In the genomic region with DNA sequence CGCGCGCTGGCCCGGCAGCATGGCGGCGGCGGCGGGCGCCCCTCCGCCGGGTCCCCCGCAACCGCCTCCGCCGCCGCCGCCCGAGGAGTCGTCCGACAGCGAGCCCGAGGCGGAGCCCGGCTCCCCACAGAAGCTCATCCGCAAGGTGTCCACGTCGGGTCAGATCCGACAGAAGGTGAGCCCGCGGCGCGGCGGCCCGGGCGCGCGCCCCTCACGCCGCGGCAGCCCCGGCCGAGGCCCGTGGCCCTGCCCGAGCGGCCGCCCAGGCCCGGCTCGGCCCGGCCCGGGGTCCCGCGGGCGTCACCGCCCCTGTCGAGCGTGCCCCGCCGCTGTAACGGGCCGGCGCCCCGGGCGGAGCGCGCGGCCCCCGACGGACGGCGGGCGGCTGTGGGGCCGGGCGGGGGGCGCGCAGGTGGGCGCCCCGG, we compare ENCODE assay signal across 8 cellular contexts.
DNase-seq lines count a peak whose midpoint lies in the region; ATAC-seq and TF ChIP-seq lines count a peak whose summit lies in the region.

No MANE protein-coding gene starts in this region.

- ATAC-seq in activated CD4-positive, CD25-positive, alpha-beta regulatory T cell treated with anti-CD3 and anti-CD28 coated beads, Interleukin-2, amount 50 U/mL, for 24 hours = peak; percentile 30
- peak; percentile 27 for ATAC-seq in HG03095 (IDR thresholded peaks at IDR 0.05; ENCODE audit: unreplicated experiment)

- H2AFZ ChIP-seq in neuron (ENCODE audit: low read depth, low read length) = no peak overlapping the region

- TF ChIP-seq CTCF in brain microvascular endothelial cell (IDR thresholded peaks at IDR 0.05; ENCODE audit: low read depth, low read length, missing control alignments) = no peak

- H3K27ac ChIP-seq in brain microvascular endothelial cell = no peak overlapping the region

- no peak for DNase-seq in activated CD4-positive, CD25-positive, alpha-beta regulatory T cell (lab: John Stamatoyannopoulos, UW)
- no peak for DNase-seq in brain microvascular endothelial cell
- no peak for DNase-seq in ecto neural progenitor cell (ENCODE audit: low spot score)
- DNase-seq in NCI-H2227 treated with DMSO at 0.1 percent for 48 hours (lab: John Stamatoyannopoulos, UW) = no peak
- DNase-seq in cerebellar cortex (ENCODE audit: low spot score) = no peak

- H3K4me3 ChIP-seq in brain microvascular endothelial cell (ENCODE audit: low read depth, low read length) = peak overlapping the region; percentile 67
- H3K4me3 ChIP-seq in neuron (ENCODE audit: low read length) = peak overlapping the region; percentile 74

- H3K27me3 ChIP-seq in brain microvascular endothelial cell (replicated peaks) (no peaks in the 10 kb centered on the region), neuron (ENCODE audit: insufficient read depth, low read length) (no peaks in the 10 kb centered on the region)

- peaks cover 12% of the 10 kb centered on the region for H3K4me1 ChIP-seq in neuron (ENCODE audit: insufficient read depth, low read length)

- H3K9me3 ChIP-seq in neuron (ENCODE audit: low read length) = no peaks in the 10 kb centered on the region

- in situ Hi-C loops in brain microvascular endothelial cell (cut with HindIII; ENCODE audit: low pct_ligation_motif_present, low sequenced_read_pairs) = no loop called here

- no peaks in the 10 kb centered on the region for H3K36me3 ChIP-seq in brain microvascular endothelial cell (replicated peaks)
- H3K36me3 ChIP-seq in neuron (ENCODE audit: insufficient read depth, low read length) = no peaks in the 10 kb centered on the region
